In the genomic region with DNA sequence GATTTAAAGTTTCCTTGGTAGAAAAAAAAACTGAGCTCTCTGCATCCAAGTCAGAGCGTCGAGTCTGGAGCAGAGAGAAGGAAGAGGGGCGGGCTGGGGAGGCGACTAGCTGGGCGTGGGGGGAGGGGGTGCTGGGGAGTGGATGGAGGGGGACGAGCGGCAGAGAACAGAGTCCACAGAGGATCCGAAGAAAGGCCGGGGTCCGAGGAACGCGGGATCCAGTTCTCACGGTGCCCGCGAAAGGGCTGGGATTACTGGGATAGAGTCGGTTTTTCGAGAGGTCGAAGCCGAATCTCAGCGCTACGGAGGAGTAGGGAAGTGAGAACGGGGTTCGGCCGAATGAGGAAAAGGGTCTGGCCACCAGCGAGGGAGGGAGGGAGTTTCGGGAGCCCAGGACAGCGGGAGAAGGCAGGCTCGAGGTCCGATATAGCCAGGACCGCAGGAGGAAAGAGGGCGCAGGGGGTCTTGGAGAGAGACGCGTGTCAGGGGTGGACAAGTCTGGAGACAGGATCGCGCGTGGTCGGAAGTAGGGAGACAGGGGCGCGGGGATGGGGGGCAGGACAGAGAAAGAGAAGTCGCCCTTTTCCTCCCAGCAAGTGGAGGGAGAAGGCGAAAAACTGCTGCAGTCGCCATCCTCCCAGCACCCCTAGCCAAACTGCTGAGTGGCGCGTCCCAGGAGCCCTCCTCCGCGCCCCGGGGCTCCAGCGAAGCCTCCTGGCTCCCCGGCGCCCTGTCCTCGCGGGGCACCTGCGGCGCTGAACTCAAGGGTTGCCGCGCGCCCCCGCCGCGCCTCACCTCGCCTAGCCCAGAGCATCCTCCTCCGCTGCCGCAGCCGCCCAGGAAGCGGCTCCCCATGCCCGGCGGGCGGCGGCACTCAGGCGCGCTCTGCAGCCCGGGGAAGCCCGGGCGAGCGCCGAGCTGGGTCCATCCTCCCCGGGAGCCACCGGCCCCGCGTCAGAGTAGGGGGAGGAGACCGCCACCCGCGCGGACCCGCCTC, we compare ENCODE assay signal across 8 cellular contexts. TPM values are rescaled to one million over a fixed set of nuclear protein-coding genes. Genes with fewer than 3 reads are reported as not detected.
DNase-seq lines count a peak whose midpoint lies in the region; ATAC-seq and TF ChIP-seq lines count a peak whose summit lies in the region.

A gene (minus strand): TSS at position 926 of the 997 bp plus-strand sequence. CDS start 133,030 bp downstream, outside the sequence.

- H3K27me3 ChIP-seq in A673 (replicated peaks; ENCODE audit: insufficient read depth, low read depth, low read length, poor library complexity) (no peaks in the 10 kb centered on the region), HUES48 (ENCODE audit: control insufficient read depth, insufficient read depth, low read length) (peaks cover 51% of the 10 kb centered on the region), right lobe of liver (peaks cover 0 to 6% of the 10 kb centered on the region in 2 donors)

- TF ChIP-seq POLR2A in right lobe of liver (IDR thresholded peaks at IDR 0.05), result no peak

- WGBS in right lobe of liver (ENCODE audit: insufficient coverage, low coverage, low lambda C conversion rate, missing lambda C conversion rate), result 2% methylated on average over 36 of the region's 85 CpGs

- peak; percentile 53 to 61 (median 58) for ATAC-seq in right lobe of liver

- no peaks in the 10 kb centered on the region for H3K36me3 Mint-ChIP-seq in chondrocyte (ENCODE audit: low read depth)
- H3K36me3 Mint-ChIP-seq in type B pancreatic cell, result no peaks in the 10 kb centered on the region
- H3K36me3 Mint-ChIP-seq in activated naive CD4-positive, alpha-beta T cell treated with anti-CD3 and anti-CD28 coated beads for 36 hours (ENCODE audit: low read depth), result no peaks in the 10 kb centered on the region

- peak within 1 kb of the TSS; percentile 95 for H3K27ac ChIP-seq in A673 (ENCODE audit: low read depth, low read length, poor library complexity, severe bottlenecking)
- H3K27ac ChIP-seq in HUES48 (ENCODE audit: low read depth, low read length), result peak within 1 kb of the TSS; percentile 77
- H3K27ac ChIP-seq in right lobe of liver, result no peak within 1 kb of the TSS

- TF ChIP-seq CTCF in A673 (conservative IDR thresholded peaks at IDR 0.05; ENCODE audit: low read depth, low read length), result no peak
- TF ChIP-seq CTCF in chondrocyte (IDR thresholded peaks at IDR 0.05), result no peak
- no peak for TF ChIP-seq CTCF in right lobe of liver (IDR thresholded peaks at IDR 0.05)
- TF ChIP-seq CTCF in type B pancreatic cell (conservative IDR thresholded peaks at IDR 0.05), result no peak

- H3K27me3 Mint-ChIP-seq in chondrocyte (ENCODE audit: low read depth), result peaks cover 61% of the 10 kb centered on the region
- peaks cover 72% of the 10 kb centered on the region for H3K27me3 Mint-ChIP-seq in type B pancreatic cell
- H3K27me3 Mint-ChIP-seq in activated naive CD4-positive, alpha-beta T cell treated with anti-CD3 and anti-CD28 coated beads for 36 hours (ENCODE audit: low read depth), result peaks cover 63% of the 10 kb centered on the region

- CTCF ChIA-PET in A673 (lab: Charles Lee), result interaction anchor here (0.6 to 0.7 kb wide), 6 partner anchors 65 to 1229 kb away, joined by 3 to 13 read pairs (median 3); no protein-coding TSS in a partner anchor
- CTCF ChIA-PET in activated naive CD4-positive, alpha-beta T cell treated with anti-CD3 and anti-CD28 coated beads for 36 hours (lab: Charles Lee), result no interaction called here

- H3K4me3 ChIP-seq in A673 (ENCODE audit: low read depth, low read length, poor library complexity, severe bottlenecking), result peak within 1 kb of the TSS; percentile 91
- H3K4me3 ChIP-seq in HUES48 (ENCODE audit: low read depth, low read length), result peak within 1 kb of the TSS; percentile 79
- H3K4me3 ChIP-seq in right lobe of liver, result peak within 1 kb of the TSS; percentile 12 to 46 (median 38)

- peak within 1 kb of the TSS; percentile 27; the same call in 1 of the 2 replicates for H3K9ac ChIP-seq in HUES48 (ENCODE audit: low read depth, low read length)

- no peaks in the 10 kb centered on the region for H3K9me3 Mint-ChIP-seq in chondrocyte (ENCODE audit: low read depth)
- H3K9me3 Mint-ChIP-seq in type B pancreatic cell, result no peaks in the 10 kb centered on the region
- H3K9me3 Mint-ChIP-seq in activated naive CD4-positive, alpha-beta T cell treated with anti-CD3 and anti-CD28 coated beads for 36 hours, result no peaks in the 10 kb centered on the region

- no peaks in the 10 kb centered on the region for H3K36me3 ChIP-seq in A673 (ENCODE audit: insufficient read depth, low read length, poor library complexity, severe bottlenecking)
- H3K36me3 ChIP-seq in HUES48 (ENCODE audit: control insufficient read depth, insufficient read depth, low read length), result no peaks in the 10 kb centered on the region
- no peaks in the 10 kb centered on the region for H3K36me3 ChIP-seq in right lobe of liver

- H3K27ac Mint-ChIP-seq in chondrocyte (ENCODE audit: unreplicated experiment), result no peak within 1 kb of the TSS
- peak within 1 kb of the TSS; percentile 86 for H3K27ac Mint-ChIP-seq in type B pancreatic cell
- H3K27ac Mint-ChIP-seq in activated naive CD4-positive, alpha-beta T cell treated with anti-CD3 and anti-CD28 coated beads for 36 hours, result no peak within 1 kb of the TSS

- H3K4me1 Mint-ChIP-seq in chondrocyte (ENCODE audit: low read depth), result peaks cover 21% of the 10 kb centered on the region
- peaks cover 18% of the 10 kb centered on the region for H3K4me1 Mint-ChIP-seq in type B pancreatic cell (ENCODE audit: unreplicated experiment)
- peaks cover 10% of the 10 kb centered on the region for H3K4me1 Mint-ChIP-seq in activated naive CD4-positive, alpha-beta T cell treated with anti-CD3 and anti-CD28 coated beads for 36 hours (ENCODE audit: low read depth)

- no TSS peak for BruUV-seq in A673 (replicated peaks; lab: Mats Ljungman, UMichigan)

- peaks cover 33% of the 10 kb centered on the region for H3K4me1 ChIP-seq in A673 (ENCODE audit: insufficient read depth, low read length, poor library complexity, severe bottlenecking)
- peaks cover 15% of the 10 kb centered on the region for H3K4me1 ChIP-seq in HUES48 (ENCODE audit: control insufficient read depth, insufficient read depth, low read length)
- peaks cover 0 to 11% (median 0%) of the 10 kb centered on the region in 4 donors for H3K4me1 ChIP-seq in right lobe of liver

- intact Hi-C loops in A673 (cut with micrococcal nuclease; ENCODE audit: unreplicated experiment) (loop anchor here (1.0 to 10.0 kb wide), 7 partner anchors 199 to 1121 kb away; a partner anchor contains a TSS), right lobe of liver (cut with DNase I) (no loop called here)
- intact Hi-C loops in activated naive CD4-positive, alpha-beta T cell treated with anti-CD3 and anti-CD28 coated beads for 36 hours (cut with micrococcal nuclease), result no loop called here

- POLR2A ChIA-PET in A673 (lab: Charles Lee; ENCODE audit: low non-redundant PET), result interaction anchor here (0.6 to 2.2 kb wide), 3 partner anchors 280 to 740 kb away, joined by 3 to 8 read pairs (median 3); no protein-coding TSS in a partner anchor

- peak; percentile 71 for DNase-seq in A673 (ENCODE audit: low spot score)
- no peak for DNase-seq in chondrocyte (ENCODE audit: low spot score)
- DNase-seq in right lobe of liver, result peak in 1 of 3 donors; percentile 21
- DNase-seq in type B pancreatic cell (ENCODE audit: extremely low spot score, unreplicated experiment), result peak; percentile 67
- no peak for DNase-seq in activated naive CD4-positive, alpha-beta T cell treated with anti-CD3 and anti-CD28 coated beads, Interleukin-2, amount 50 U/mL, for 16 hours
- DNase-seq in activated naive CD4-positive, alpha-beta T cell treated with anti-CD3 and anti-CD28 coated beads for 36 hours, result no peak
- no peak for DNase-seq in NCI-H774 (lab: John Stamatoyannopoulos, UW)

- H3K9me3 ChIP-seq in A673 (ENCODE audit: low read depth, low read length, poor library complexity, severe bottlenecking) (no peaks in the 10 kb centered on the region), HUES48 (ENCODE audit: control insufficient read depth, insufficient read depth, low read length) (no peaks in the 10 kb centered on the region), right lobe of liver (no peaks in the 10 kb centered on the region)

- peak within 1 kb of the TSS; percentile 79 for H3K4me3 Mint-ChIP-seq in chondrocyte (ENCODE audit: unreplicated experiment)
- H3K4me3 Mint-ChIP-seq in type B pancreatic cell, result peak within 1 kb of the TSS; percentile 96
- no peak within 1 kb of the TSS for H3K4me3 Mint-ChIP-seq in activated naive CD4-positive, alpha-beta T cell treated with anti-CD3 and anti-CD28 coated beads for 36 hours

RNA-seq across cellular contexts. Expression of the gene that starts here (rescaled TPM):
- total RNA-seq in A673 (2021), result 112 and 113 TPM in 2 replicates
- total RNA-seq in chondrocyte, result 0.12 TPM in 1 of 3 replicates, not detected in the others
- 1 to 10 TPM in 4 of 6 experiments, under 1 TPM in 2; 0.76 to 1.9 (median 1.1) TPM for total RNA-seq in right lobe of liver
- 7.2 and 7.3 TPM in 2 replicates for total RNA-seq in type B pancreatic cell (ENCODE audit: low replicate concordance)
- total RNA-seq in activated naive CD4-positive, alpha-beta T cell treated with anti-CD3 and anti-CD28 coated beads for 36 hours, result not detected

Comparison
In these comparisons a context has a peak if more than half of its experiments do, and no peak if none do; other contexts are left out.
1. RNA of the gene that starts here (total RNA-seq): 112 to 113 TPM in A673; 7.2 to 7.3 TPM in type B pancreatic cell, 0.76 to 1.9 TPM in right lobe of liver, not detected in activated naive CD4-positive, alpha-beta T cell treated with anti-CD3 and anti-CD28 coated beads for 36 hours and 0.12 TPM in chondrocyte; every median in the first group is over 10 times any median in the second.
2. DNase-seq: peak in A673 (single experiment) and type B pancreatic cell (single experiment); none in chondrocyte (single experiment), activated naive CD4-positive, alpha-beta T cell treated with anti-CD3 and anti-CD28 coated beads, Interleukin-2, amount 50 U/mL, for 16 hours (single experiment), activated naive CD4-positive, alpha-beta T cell treated with anti-CD3 and anti-CD28 coated beads for 36 hours (single experiment) and NCI-H774 (single experiment).
3. H3K27ac ChIP-seq: peak in A673 (single experiment) and HUES48 (single experiment); none in right lobe of liver (0 of 3).
4. H3K4me3 ChIP-seq: peak in every context shown above with its lines; median percentile 91 in A673; 79 in HUES48; 38 in right lobe of liver.